In genomic region chr2:113894156-113894743, GRCh38 we compare ENCODE assay signal across 9 cellular contexts. TPM values are rescaled to one million over a fixed set of nuclear protein-coding genes. Genes with fewer than 3 reads are reported as not detected.
DNase-seq lines count a peak whose midpoint lies in the region; ATAC-seq lines count a peak whose summit lies in the region.
"Had no signal": no experiment of that assay in that cellular context is flagged by ENCODE, and none has a peak within 500 bp of the region (broad histone marks: within the 10 kb centered on the region; RNA-seq: fewer than 3 reads in every experiment).

No MANE protein-coding gene starts in this region.

- DNase-seq in GM03348 (ENCODE audit: low spot score) = peak; percentile 77
- peak; percentile 37 for DNase-seq in NOMO-1 treated with dmso at 0.1 percent for 144 hours (lab: John Stamatoyannopoulos, UW; ENCODE audit: unreplicated experiment)
- peak; percentile 95 for DNase-seq in dedifferentiated amniotic fluid mesenchymal stem cell (ENCODE audit: extremely low spot score)
- DNase-seq in trophoblast cell = peak in 1 of 2 donors; percentile 69
- no peak for DNase-seq in occipital lobe (lab: John Stamatoyannopoulos, UW)

- no peak overlapping the region for H2BK5ac ChIP-seq in trophoblast cell (ENCODE audit: low read depth, low read length, poor library complexity)

- H3K9ac ChIP-seq in trophoblast cell (ENCODE audit: low read length) = no peak overlapping the region

- peak overlapping the region; percentile 19 for H3K4me2 ChIP-seq in trophoblast cell (ENCODE audit: low read length)

- no peak overlapping the region for H2AFZ ChIP-seq in trophoblast cell (ENCODE audit: insufficient read depth, low read length, poor library complexity)

- H3K79me1 ChIP-seq in trophoblast cell (ENCODE audit: low read length) = peaks cover 12% of the 10 kb centered on the region

- no peak overlapping the region for H3K14ac ChIP-seq in trophoblast cell (ENCODE audit: low read length)

- H2BK12ac ChIP-seq in trophoblast cell (ENCODE audit: low read length) = no peak overlapping the region

- no CpG with 5 or more reads among the region's 7 CpGs for WGBS in trophoblast cell (ENCODE audit: extremely low coverage, insufficient coverage, insufficient read length)

- no peak overlapping the region for H3K4me3 ChIP-seq in trophoblast cell (ENCODE audit: low read depth, low read length)

- no peak overlapping the region for H3K27ac ChIP-seq in trophoblast cell (ENCODE audit: low read depth, low read length)
- H3K27ac ChIP-seq: VCaP had no signal

- H2AK5ac ChIP-seq in trophoblast cell (ENCODE audit: low read length) = no peak overlapping the region

- H4K12ac ChIP-seq in trophoblast cell (ENCODE audit: low read depth, low read length) = no peak overlapping the region

- no peak overlapping the region for H3K18ac ChIP-seq in trophoblast cell (ENCODE audit: low read length)

- H3K4ac ChIP-seq in trophoblast cell (ENCODE audit: low read depth, low read length) = peak overlapping the region; percentile 81

- H3K9me3 ChIP-seq in trophoblast cell (ENCODE audit: insufficient read depth, low read depth, low read length) = no peaks in the 10 kb centered on the region

- H3K23ac ChIP-seq in trophoblast cell (ENCODE audit: low read length) = no peak overlapping the region

- ATAC-seq in GM19395 (IDR thresholded peaks at IDR 0.05; ENCODE audit: unreplicated experiment) = no peak
- ATAC-seq in GM21526 (IDR thresholded peaks at IDR 0.05; ENCODE audit: low FRiP score, unreplicated experiment) = no peak
- ATAC-seq in HG03342 (IDR thresholded peaks at IDR 0.05; ENCODE audit: unreplicated experiment) = no peak

- no peaks in the 10 kb centered on the region for H3K36me3 ChIP-seq in trophoblast cell (ENCODE audit: control insufficient read depth in 1 of 2, insufficient read depth in 2 of 2, low read length in 2 of 2)

- no peak overlapping the region for H4K91ac ChIP-seq in trophoblast cell (ENCODE audit: low read depth, low read length)

- peaks cover 19% of the 10 kb centered on the region for H3K79me2 ChIP-seq in trophoblast cell (ENCODE audit: control insufficient read depth, insufficient read depth, low read length, poor library complexity)

- H4K8ac ChIP-seq in trophoblast cell (ENCODE audit: low read depth, low read length) = no peak overlapping the region

- no peak overlapping the region for H2BK120ac ChIP-seq in trophoblast cell (ENCODE audit: insufficient read depth, low read length, poor library complexity)

- H3K4me1 ChIP-seq in trophoblast cell (ENCODE audit: control insufficient read depth in 1 of 2, insufficient read depth in 2 of 2, low read length in 2 of 2) = peaks cover 2 to 7% of the 10 kb centered on the region in 2 experiments

- H3K27me3 ChIP-seq in trophoblast cell (ENCODE audit: insufficient read depth, low read length) = no peaks in the 10 kb centered on the region

RNA-seq across cellular contexts. Expression of gene ACTR3, which starts 4.4 kb away (rescaled TPM):
- polyA plus RNA-seq in trophoblast cell (2013) = 203 and 209 TPM in 2 replicates
- 155 TPM for total RNA-seq in occipital lobe
